In genomic region chr15:51837784-51838183, GRCh38 we compare ENCODE assay signal across 8 cellular contexts. TPM values are rescaled to one million over a fixed set of nuclear protein-coding genes. Genes with fewer than 3 reads are reported as not detected.
DNase-seq lines count a peak whose midpoint lies in the region; ATAC-seq, FAIRE-seq and TF ChIP-seq lines count a peak whose summit lies in the region.

No MANE protein-coding gene starts in this region.

- TF ChIP-seq CTCF in A673 (conservative IDR thresholded peaks at IDR 0.05; ENCODE audit: low read depth, low read length) (no peak), fibroblast of the aortic adventitia (IDR thresholded peaks at IDR 0.05; ENCODE audit: insufficient read depth, low read length) (no peak), dorsolateral prefrontal cortex (IDR thresholded peaks at IDR 0.05 in 54 of 56, conservative IDR thresholded peaks at IDR 0.05 in 2 of 56; ENCODE audit: low read depth in 1 of 56, partially characterized antibody in 56 of 56) (no peak)

- H3K4me1 ChIP-seq in A673 (ENCODE audit: insufficient read depth, low read length, poor library complexity, severe bottlenecking): peaks cover 70% of the 10 kb centered on the region

- H3K4me3 ChIP-seq in A673 (ENCODE audit: low read depth, low read length, poor library complexity, severe bottlenecking) (peak overlapping the region; percentile 10), fibroblast of the aortic adventitia (ENCODE audit: low read depth, low read length) (no peak overlapping the region), dorsolateral prefrontal cortex (peak overlapping the region in 3 of 59 donors; percentile 7 to 30 (median 29))

- H3K27ac ChIP-seq in A673 (ENCODE audit: low read depth, low read length, poor library complexity, severe bottlenecking) (peak overlapping the region; percentile 38), dorsolateral prefrontal cortex (peak overlapping the region in 3 of 59 donors; percentile 10 to 27 (median 11))

- H3K9me3 ChIP-seq in A673 (ENCODE audit: low read depth, low read length, poor library complexity, severe bottlenecking): no peaks in the 10 kb centered on the region

- POLR2A ChIA-PET in A673 (lab: Charles Lee; ENCODE audit: low non-redundant PET): no interaction called here

- DNase-seq in A673 (ENCODE audit: low spot score) (peak; percentile 54), NAMALWA (ENCODE audit: low spot score) (peak; percentile 65), fibroblast of the aortic adventitia (ENCODE audit: low read depth) (peak; percentile 13), HPDE6-E6E7 (ENCODE audit: extremely low spot score) (no peak), dorsolateral prefrontal cortex (no peak), RCC 7860 (ENCODE audit: low spot score) (no peak), ecto neural progenitor cell (ENCODE audit: low spot score) (no peak)

- ATAC-seq in GM18867 (IDR thresholded peaks at IDR 0.05; ENCODE audit: unreplicated experiment): peak; percentile 68

- intact Hi-C loops in A673 (cut with micrococcal nuclease; ENCODE audit: unreplicated experiment): no loop called here
- intact Hi-C loops in dorsolateral prefrontal cortex (cut with DNase I): no loop called here

- no peaks in the 10 kb centered on the region for H3K36me3 ChIP-seq in A673 (ENCODE audit: insufficient read depth, low read length, poor library complexity, severe bottlenecking)

- no peaks in the 10 kb centered on the region for H3K27me3 ChIP-seq in A673 (replicated peaks; ENCODE audit: insufficient read depth, low read depth, low read length, poor library complexity)
- H3K27me3 ChIP-seq in dorsolateral prefrontal cortex: no peaks in the 10 kb centered on the region

- FAIRE-seq in RCC 7860 (lab: Jason Lieb, UNC): no peak

- BruUV-seq in A673 (replicated peaks; lab: Mats Ljungman, UMichigan): no TSS peak

- CTCF ChIA-PET in A673 (lab: Charles Lee): no interaction called here

RNA-seq across cellular contexts. Expression of gene TMOD3, which starts 8.3 kb away (rescaled TPM):
- total RNA-seq in A673 (2021): 66.6 and 70.2 TPM in 2 replicates
- 21.3 and 53.0 TPM in 2 replicates for total RNA-seq in fibroblast of the aortic adventitia (ENCODE audit: low replicate concordance)
- total RNA-seq in dorsolateral prefrontal cortex: 10 to 100 TPM; 13.9 to 34.3 (median 21.4) TPM

Comparison
In these comparisons a context has a peak if more than half of its experiments do, and no peak if none do; other contexts are left out.
1. DNase-seq: peak in A673 (single experiment), NAMALWA (single experiment) and fibroblast of the aortic adventitia (single experiment); none in HPDE6-E6E7 (single experiment), dorsolateral prefrontal cortex (0 of 10), RCC 7860 (single experiment) and ecto neural progenitor cell (single experiment).